ENCODE assay signal across 19 cellular contexts in the genomic region with DNA sequence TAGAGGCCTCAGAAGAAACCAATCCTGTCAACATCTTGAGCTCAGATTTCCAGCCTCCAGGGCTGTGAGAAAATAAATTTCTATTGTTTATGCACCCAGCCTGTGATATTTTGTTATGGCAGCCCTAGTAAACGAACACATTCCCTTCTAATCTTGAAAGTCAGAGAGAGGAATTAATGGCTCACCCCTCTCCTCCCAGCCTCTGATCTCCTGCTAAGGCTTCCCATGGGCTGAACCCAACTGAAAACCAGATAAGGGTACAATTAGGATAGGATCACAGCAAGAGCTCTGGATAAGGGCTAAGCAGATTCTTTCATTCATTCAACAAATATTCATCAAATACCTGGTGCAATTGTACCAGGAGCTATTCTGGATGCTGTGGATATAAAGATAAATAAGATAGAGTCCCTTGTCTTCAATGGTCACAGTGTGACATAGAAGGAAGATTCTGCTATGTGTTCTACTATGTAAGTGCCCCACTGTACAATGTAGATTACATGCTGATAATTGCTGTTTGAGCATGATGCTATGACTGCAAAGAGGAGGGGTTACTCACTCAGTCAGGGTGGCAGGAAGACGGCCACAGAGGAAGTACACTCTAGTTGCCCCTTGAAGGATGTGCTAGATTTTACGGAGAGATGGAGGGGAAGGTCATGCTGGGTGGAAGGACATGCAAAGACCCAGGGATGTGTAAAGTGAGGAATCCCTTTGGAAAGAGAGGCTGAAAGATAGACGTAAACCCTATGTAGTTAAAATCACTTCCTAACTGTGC.
DNase-seq lines count a peak whose midpoint lies in the region; ATAC-seq and TF ChIP-seq lines count a peak whose summit lies in the region.
"Had no signal": no experiment of that assay in that cellular context is flagged by ENCODE, and none has a peak within 500 bp of the region (broad histone marks: within the 10 kb centered on the region; RNA-seq: fewer than 3 reads in every experiment).

No MANE protein-coding gene starts in this region.

- no peak overlapping the region for H2AK5ac ChIP-seq in trophoblast cell (ENCODE audit: low read length)
- no peak overlapping the region for H2AK5ac ChIP-seq in neuronal stem cell (ENCODE audit: low read depth, low read length)

- H4K12ac ChIP-seq in trophoblast cell (ENCODE audit: low read depth, low read length): no peak overlapping the region

- intact Hi-C loops in activated CD4-positive, alpha-beta T cell treated with anti-CD3 and anti-CD28 coated beads for 36 hours (cut with DNase I, micrococcal nuclease): no loop called here

- peaks cover 7% of the 10 kb centered on the region for H3K4me1 Mint-ChIP-seq in activated CD4-positive, alpha-beta T cell treated with anti-CD3 and anti-CD28 coated beads for 36 hours
- H3K4me1 Mint-ChIP-seq in endodermal cell: peaks cover 37% of the 10 kb centered on the region

- H3K36me3 Mint-ChIP-seq in activated CD4-positive, alpha-beta T cell treated with anti-CD3 and anti-CD28 coated beads for 36 hours (ENCODE audit: low read depth): no peaks in the 10 kb centered on the region
- H3K36me3 Mint-ChIP-seq in endodermal cell (ENCODE audit: low read depth): no peaks in the 10 kb centered on the region

- DNase-seq in activated CD4-positive, alpha-beta T cell treated with anti-CD3 and anti-CD28 coated beads for 36 hours: no peak
- DNase-seq in activated CD4-positive, alpha-beta T cell treated with anti-CD3 and anti-CD28 coated beads, Interleukin-2, amount 50 U/mL, for 48 hours: no peak
- peak; percentile 23 for DNase-seq in NCI-H69 (lab: John Stamatoyannopoulos, UW)
- DNase-seq in endodermal cell: peak; percentile 60
- DNase-seq in trophoblast cell: peak; percentile 23 to 74
- DNase-seq in neuronal stem cell (ENCODE audit: low spot score): no peak
- DNase-seq in SIG-M5 treated with dmso at 0.1 percent for 504 hours (lab: John Stamatoyannopoulos, UW; ENCODE audit: unreplicated experiment): no peak
- no peak for DNase-seq in SK-N-DZ (ENCODE audit: low spot score)
- DNase-seq: 8988T; activated effector memory CD4-positive, alpha-beta T cell treated with Interleukin-2 at 50 U/mL for 16 hours; aorta; cerebellar nuclear complex; DMS153; effector CD8-positive, alpha-beta T cell; heart right ventricle; NCI-H2171 treated with DMSO at 0.1 percent for 48 hours had no signal

- H3K4me3 Mint-ChIP-seq in activated CD4-positive, alpha-beta T cell treated with anti-CD3 and anti-CD28 coated beads for 36 hours: no peak overlapping the region
- no peak overlapping the region for H3K4me3 Mint-ChIP-seq in endodermal cell

- H3K4me1 ChIP-seq in endodermal cell (ENCODE audit: control insufficient read depth, insufficient read depth, low read length): peaks cover 16% of the 10 kb centered on the region
- peaks cover 2 to 3% of the 10 kb centered on the region in 2 experiments for H3K4me1 ChIP-seq in trophoblast cell (ENCODE audit: control insufficient read depth in 1 of 2, insufficient read depth in 2 of 2, low read length in 2 of 2)
- peaks cover 2 to 6% of the 10 kb centered on the region in 2 donors for H3K4me1 ChIP-seq in neuronal stem cell (ENCODE audit: control insufficient read depth in 2 of 2, insufficient read depth in 1 of 2, low read depth in 1 of 2, low read length in 2 of 2)

- H2BK15ac ChIP-seq in neuronal stem cell (ENCODE audit: low read length): no peak overlapping the region

- POLR2A ChIA-PET in activated CD4-positive, alpha-beta T cell treated with anti-CD3 and anti-CD28 coated beads for 36 hours (lab: Charles Lee): interaction anchor here (0.6 kb wide), 1 partner anchor 28 kb away, joined by 3 read pairs; no protein-coding TSS in a partner anchor

- H3K36me3 ChIP-seq in endodermal cell (ENCODE audit: control insufficient read depth, insufficient read depth, low read length): no peaks in the 10 kb centered on the region
- no peaks in the 10 kb centered on the region for H3K36me3 ChIP-seq in trophoblast cell (ENCODE audit: control insufficient read depth in 1 of 2, insufficient read depth in 2 of 2, low read length in 2 of 2)
- no peaks in the 10 kb centered on the region for H3K36me3 ChIP-seq in neuronal stem cell (replicated peaks in 1 of 2; ENCODE audit: control insufficient read depth in 2 of 2, insufficient read depth in 2 of 2, low read length in 2 of 2)
- H3K36me3 ChIP-seq: heart right ventricle, tibial nerve had no signal

- H2BK5ac ChIP-seq in trophoblast cell (ENCODE audit: low read depth, low read length, poor library complexity) (no peak overlapping the region), neuronal stem cell (ENCODE audit: low read length) (no peak overlapping the region)

- H3K4me3 ChIP-seq in endodermal cell (ENCODE audit: low read length) (no peak overlapping the region), trophoblast cell (ENCODE audit: low read depth, low read length) (no peak overlapping the region), neuronal stem cell (ENCODE audit: low read length in 2 of 2) (no peak overlapping the region)
- H3K4me3 ChIP-seq: heart right ventricle, SK-N-MC, tibial nerve had no signal

- no peaks in the 10 kb centered on the region for H3K79me2 ChIP-seq in trophoblast cell (ENCODE audit: control insufficient read depth, insufficient read depth, low read length, poor library complexity)

- H3K9ac ChIP-seq in endodermal cell (ENCODE audit: extremely low read depth, low read length, poor library complexity, severe bottlenecking): no peak overlapping the region
- H3K9ac ChIP-seq in trophoblast cell (ENCODE audit: low read length): no peak overlapping the region
- no peak overlapping the region for H3K9ac ChIP-seq in neuronal stem cell (ENCODE audit: low read depth, low read length, poor library complexity)

- no peaks in the 10 kb centered on the region for H3K79me1 ChIP-seq in trophoblast cell (ENCODE audit: low read length)
- H3K79me1 ChIP-seq in neuronal stem cell (ENCODE audit: low read depth, low read length): no peaks in the 10 kb centered on the region

- H2AFZ ChIP-seq in trophoblast cell (ENCODE audit: insufficient read depth, low read length, poor library complexity): no peak overlapping the region
- H2AFZ ChIP-seq in neuronal stem cell (ENCODE audit: low read length): no peak overlapping the region

- H3K27me3 ChIP-seq in endodermal cell (ENCODE audit: control insufficient read depth, insufficient read depth, low read length, poor library complexity, severe bottlenecking) (peaks cover 38% of the 10 kb centered on the region), trophoblast cell (ENCODE audit: insufficient read depth, low read length) (no peaks in the 10 kb centered on the region), neuronal stem cell (ENCODE audit: control insufficient read depth in 3 of 3, insufficient read depth in 3 of 3, low read depth in 1 of 3, low read length in 3 of 3) (peaks cover 0 to 2% (median 0%) of the 10 kb centered on the region in 3 experiments)
- H3K27me3 ChIP-seq: heart right ventricle, tibial nerve had no signal

- H3K23ac ChIP-seq in trophoblast cell (ENCODE audit: low read length) (no peak overlapping the region), neuronal stem cell (ENCODE audit: low read depth, low read length, poor library complexity) (no peak overlapping the region)

- peak; percentile 68 for ATAC-seq in activated CD4-positive, alpha-beta T cell treated with anti-CD3 and anti-CD28 coated beads for 36 hours
- ATAC-seq: Panc1 had no signal

- H3K4ac ChIP-seq in trophoblast cell (ENCODE audit: low read depth, low read length) (no peak overlapping the region), neuronal stem cell (ENCODE audit: low read length) (no peak overlapping the region)

- no peak overlapping the region for H3K27ac Mint-ChIP-seq in activated CD4-positive, alpha-beta T cell treated with anti-CD3 and anti-CD28 coated beads for 36 hours
- H3K27ac Mint-ChIP-seq in endodermal cell: no peak overlapping the region

- H3K9me3 Mint-ChIP-seq in activated CD4-positive, alpha-beta T cell treated with anti-CD3 and anti-CD28 coated beads for 36 hours (ENCODE audit: low read depth): no peaks in the 10 kb centered on the region
- no peaks in the 10 kb centered on the region for H3K9me3 Mint-ChIP-seq in endodermal cell

- H4K91ac ChIP-seq in trophoblast cell (ENCODE audit: low read depth, low read length) (no peak overlapping the region), neuronal stem cell (ENCODE audit: low read depth, low read length, poor library complexity) (no peak overlapping the region)

- no peaks in the 10 kb centered on the region for H3K27me3 Mint-ChIP-seq in activated CD4-positive, alpha-beta T cell treated with anti-CD3 and anti-CD28 coated beads for 36 hours
- H3K27me3 Mint-ChIP-seq in endodermal cell (ENCODE audit: insufficient read depth): peaks cover 36% of the 10 kb centered on the region

- H2BK12ac ChIP-seq in trophoblast cell (ENCODE audit: low read length): no peak overlapping the region
- H2BK12ac ChIP-seq in neuronal stem cell (ENCODE audit: low read length): no peak overlapping the region

- CTCF ChIA-PET in activated CD4-positive, alpha-beta T cell treated with anti-CD3 and anti-CD28 coated beads for 36 hours (lab: Charles Lee): interaction anchor here (0.9 kb wide), 1 partner anchor 772 kb away, joined by 3 read pairs; no protein-coding TSS in a partner anchor

- H3K18ac ChIP-seq in trophoblast cell (ENCODE audit: low read length) (no peak overlapping the region), neuronal stem cell (ENCODE audit: low read length) (no peak overlapping the region)

- no peaks in the 10 kb centered on the region for H3K9me3 ChIP-seq in endodermal cell (ENCODE audit: control insufficient read depth, low read length)
- peaks cover 3% of the 10 kb centered on the region for H3K9me3 ChIP-seq in trophoblast cell (ENCODE audit: insufficient read depth, low read depth, low read length)
- H3K9me3 ChIP-seq in neuronal stem cell (replicated peaks in 1 of 2; ENCODE audit: control insufficient read depth in 2 of 2, insufficient read depth in 1 of 2, low read depth in 1 of 2, low read length in 2 of 2): no peaks in the 10 kb centered on the region
- H3K9me3 ChIP-seq: heart right ventricle, tibial nerve had no signal

- TF ChIP-seq CTCF in endodermal cell (conservative IDR thresholded peaks at IDR 0.05): no peak

- WGBS in endodermal cell (ENCODE audit: insufficient coverage in 1 of 2, insufficient read length in 1 of 2), 2 experiments: 50 to 66% methylated on average over 1 to 4 of the region's 4 CpGs
- WGBS in trophoblast cell (ENCODE audit: extremely low coverage, insufficient coverage, insufficient read length): no CpG with 5 or more reads among the region's 4 CpGs
- WGBS in neuronal stem cell (ENCODE audit: extremely low coverage in 2 of 2, insufficient read length in 2 of 2, insufficient replicate concordance in 1 of 2), 2 donors: no CpG with 5 or more reads among the region's 4 CpGs

- H3K27ac ChIP-seq in endodermal cell (ENCODE audit: low read depth, low read length) (no peak overlapping the region), trophoblast cell (ENCODE audit: low read depth, low read length) (no peak overlapping the region), neuronal stem cell (replicated peaks; ENCODE audit: low read length) (no peak overlapping the region)
- H3K27ac ChIP-seq: SK-N-MC, tibial nerve had no signal

- H3K4me2 ChIP-seq in trophoblast cell (ENCODE audit: low read length) (no peak overlapping the region), neuronal stem cell (ENCODE audit: insufficient read depth, low read length, poor library complexity, severe bottlenecking) (no peak overlapping the region)

- H4K8ac ChIP-seq in trophoblast cell (ENCODE audit: low read depth, low read length) (no peak overlapping the region), neuronal stem cell (ENCODE audit: low read depth, low read length) (no peak overlapping the region)

- H2BK120ac ChIP-seq in trophoblast cell (ENCODE audit: insufficient read depth, low read length, poor library complexity) (no peak overlapping the region), neuronal stem cell (ENCODE audit: low read depth, low read length) (no peak overlapping the region)

- no peak overlapping the region for H3K14ac ChIP-seq in trophoblast cell (ENCODE audit: low read length)
- H3K14ac ChIP-seq in neuronal stem cell (ENCODE audit: low read length): no peak overlapping the region

Comparison
In these comparisons a context has a peak if more than half of its experiments do, and no peak if none do; other contexts are left out.
1. DNase-seq: peak in NCI-H69 (single experiment), endodermal cell (single experiment) and trophoblast cell (2 of 2); none in activated CD4-positive, alpha-beta T cell treated with anti-CD3 and anti-CD28 coated beads for 36 hours (single experiment), activated CD4-positive, alpha-beta T cell treated with anti-CD3 and anti-CD28 coated beads, Interleukin-2, amount 50 U/mL, for 48 hours (0 of 2), neuronal stem cell (single experiment), SIG-M5 treated with dmso at 0.1 percent for 504 hours (single experiment) and SK-N-DZ (single experiment).